Comparison of ENCODE assay signal across 1 cellular context in genomic region chr14:74658535-74659130, GRCh38.
TF ChIP-seq lines count a peak whose summit lies in the region.

No MANE protein-coding gene starts in this region.

TF ChIP-seq in K562, 482 proteins besides CTCF, POLR2A, EP300 and RAD21:
- 0 out of 2 replicates have a peak, but pooled peaks have one; percentile 15 for TF ChIP-seq NFE2L1 (tag; IDR thresholded peaks at IDR 0.05; ENCODE audit: borderline replicate concordance, low read depth)
- 0 out of 2 replicates have a peak, but pooled peaks have one; percentile 31 for TF ChIP-seq NFE2 (IDR thresholded peaks at IDR 0.05; ENCODE audit: low read depth)
- no peak for TF ChIP-seq YY1 (IDR thresholded peaks at IDR 0.05; ENCODE audit: borderline replicate concordance in 1 of 3, control insufficient read depth in 1 of 3, extremely low read depth in 1 of 3, insufficient read depth in 3 of 3, insufficient read length in 1 of 3, insufficient replicate concordance in 2 of 3, low read depth in 1 of 3, low read length in 2 of 3)
- TF ChIP-seq HMGN3 (IDR thresholded peaks at IDR 0.05; ENCODE audit: borderline replicate concordance, extremely low read depth, insufficient read length, low read depth, low read length) = no peak
- peak; percentile 83 for TF ChIP-seq ZNF316 (IDR thresholded peaks at IDR 0.05)
- TF ChIP-seq C11orf30 (IDR thresholded peaks at IDR 0.05; ENCODE audit: low read depth) = peak; percentile 51; the same call in 1 of the 2 replicates
- TF ChIP-seq MAFG (tag; conservative IDR thresholded peaks at IDR 0.05) = peak; percentile 68
TF ChIP-seq in K562: peak in this region for 5.
